Comparison of ENCODE assay signal across 26 cellular contexts in genomic region chr13:81713201-81713600, GRCh38.
"Had no signal": no experiment of that assay in that cellular context is flagged by ENCODE, and none has a peak within 500 bp of the region (broad histone marks: within the 10 kb centered on the region; RNA-seq: fewer than 3 reads in every experiment).

No MANE protein-coding gene starts in this region.

- DNase-seq: stimulated activated CD4-positive, alpha-beta T cell treated with anti-CD3 and anti-CD28 coated beads, Interleukin-2, amount 100 ng/mL, for 48 hours; stimulated activated CD4-positive, alpha-beta T cell treated with anti-CD3 and anti-CD28 coated beads, Interleukin-4, amount 100 ng/mL, for 1 hour; stimulated activated CD4-positive, alpha-beta T cell treated with anti-CD3 and anti-CD28 coated beads, Interleukin-4, amount 100 ng/mL, for 24 hours; stimulated activated CD4-positive, alpha-beta T cell treated with anti-CD3 and anti-CD28 coated beads, Interleukin-4, amount 100 ng/mL, for 4 hours; stimulated activated CD8-positive, alpha-beta memory T cell treated with anti-CD3 and anti-CD28 coated beads, Interleukin-4, amount 100 ng/mL, for 48 hours; stimulated activated naive B cell treated with anti-CD40 and anti-IgM and Interleukin-4, amounts not matched to agents 10 μg/mL and 1 μg/mL and 100 μg/mL, for 72 hours; stimulated activated naive CD4-positive, alpha-beta T cell; stimulated activated naive CD4-positive, alpha-beta T cell treated with Interleukin-2 at 50 U/mL for 16 hours; stimulated activated naive CD8-positive, alpha-beta T cell treated with anti-CD3 and anti-CD28 coated beads, Interleukin-15, amount 100 ng/mL, for 72 hours; stimulated activated naive CD8-positive, alpha-beta T cell treated with anti-CD3 and anti-CD28 coated beads, Interleukin-15, Interleukin-2, amounts not matched to agents 100 U/mL and 50 U/mL, for 24 hours; stomach; substantia nigra; testis; thyroid gland; tibial artery; transverse colon; trophoblast cell; upper lobe of left lung; upper lobe of right lung; uterus had no signal

- H3K4me1 ChIP-seq: stomach, suprapubic skin, testis, thyroid gland, tibial artery, tibial nerve, transverse colon, upper lobe of left lung, upper lobe of right lung, uterus, vagina had no signal

- H3K27me3 ChIP-seq: stomach, suprapubic skin, testis, thyroid gland, tibial artery, tibial nerve, transverse colon, upper lobe of left lung, upper lobe of right lung, uterus, vagina had no signal

- ATAC-seq: stimulated activated effector memory CD8-positive, alpha-beta T cell treated with anti-CD3 and anti-CD28 coated beads, Interleukin-12 subunit alpha, Interleukin-12 subunit beta, amount 100 ng/mL, for 72 hours; stimulated activated memory B cell treated with anti-CD40 and anti-IgM and Interleukin-4, amounts not matched to agents 10 μg/mL and 1 μg/mL and 100 μg/mL, for 72 hours; stimulated activated naive B cell treated with anti-CD40 and anti-IgM and Interleukin-4, amounts not matched to agents 10 μg/mL and 1 μg/mL and 100 μg/mL, for 72 hours; stimulated activated naive CD8-positive, alpha-beta T cell treated with anti-CD3 and anti-CD28 coated beads, Interleukin-15, amount 100 ng/mL, for 72 hours; stimulated activated naive CD8-positive, alpha-beta T cell treated with anti-CD3 and anti-CD28 coated beads, Interleukin-15, Interleukin-2, amounts not matched to agents 100 U/mL and 50 U/mL, for 24 hours; upper lobe of right lung had no signal

- H3K4me3 ChIP-seq: stomach, suprapubic skin, testis, thoracic aorta, thyroid gland, tibial artery, tibial nerve, transverse colon, upper lobe of left lung, upper lobe of right lung, uterus, vagina had no signal

- H3K27ac ChIP-seq: stomach, suprapubic skin, testis, thoracic aorta, thyroid gland, tibial artery, tibial nerve, transverse colon, upper lobe of left lung, upper lobe of right lung, uterus, vagina had no signal

- H3K36me3 ChIP-seq: stomach, suprapubic skin, thoracic aorta, thyroid gland, tibial artery, tibial nerve, transverse colon, upper lobe of left lung, upper lobe of right lung, uterus, vagina had no signal

- H3K9me3 ChIP-seq: stomach, testis, thoracic aorta, thyroid gland, tibial artery, tibial nerve, transverse colon, upper lobe of right lung, uterus, vagina had no signal
